Comparison of ENCODE assay signal across 15 cellular contexts in genomic region chr9:16032799-16033198, GRCh38.
A peak's percentile ranks its signal among the peaks of the same experiment; 100 is the strongest.
DNase-seq lines count a peak whose midpoint lies in the region; ATAC-seq lines count a peak whose summit lies in the region.
"Had no signal": no experiment of that assay in that cellular context is flagged by ENCODE, and none has a peak within 500 bp of the region (broad histone marks: within the 10 kb centered on the region; RNA-seq: fewer than 3 reads in every experiment).

No MANE protein-coding gene starts in this region.

- intact Hi-C loops in sciatic nerve (cut with DNase I), result no loop called here

- DNase-seq in NCI-H2196 (lab: John Stamatoyannopoulos, UW; ENCODE audit: unreplicated experiment) (peak; percentile 20), NCI-H2196 treated with DMSO at 0.1 percent for 48 hours (lab: John Stamatoyannopoulos, UW; ENCODE audit: unreplicated experiment) (no peak), RKO (ENCODE audit: low spot score) (peak; percentile 79), fibroblast of gingiva (ENCODE audit: low read depth) (peak; percentile 16), sciatic nerve (ENCODE audit: low spot score) (no peak), cerebellar nuclear complex (lab: John Stamatoyannopoulos, UW) (no peak), ecto neural progenitor cell (ENCODE audit: low spot score) (no peak), cortex of kidney (lab: John Stamatoyannopoulos, UW) (no peak)
- DNase-seq: GF-D8; Karpas-422; left cardiac atrium; NCI-H69; occipital lobe; stimulated activated CD4-positive, alpha-beta T cell treated with anti-CD3 and anti-CD28 coated beads, Interleukin-1b, Interleukin-23, amount 100 ng/mL, for 48 hours; stimulated activated naive CD4-positive, alpha-beta T cell treated with Interleukin-2 at 50 U/mL for 16 hours had no signal

- ATAC-seq in sciatic nerve, result peak; percentile 53
- ATAC-seq: left cardiac atrium had no signal

Comparison
In these comparisons a context has a peak if more than half of its experiments do, and no peak if none do; other contexts are left out.
1. DNase-seq: peak in NCI-H2196 (single experiment), RKO (single experiment) and fibroblast of gingiva (single experiment); none in NCI-H2196 treated with DMSO at 0.1 percent for 48 hours (single experiment), sciatic nerve (single experiment), cerebellar nuclear complex (0 of 2), ecto neural progenitor cell (single experiment) and cortex of kidney (single experiment).